ENCODE assay signal across 8 cellular contexts in genomic region chr10:73785721-73786511, GRCh38. TPM values are rescaled to one million over a fixed set of nuclear protein-coding genes. Genes with fewer than 3 reads are reported as not detected.
DNase-seq lines count a peak whose midpoint lies in the region; ATAC-seq and TF ChIP-seq lines count a peak whose summit lies in the region.

No MANE protein-coding gene starts in this region.

- CTCF ChIA-PET in CD8-positive, alpha-beta T cell (lab: Charles Lee), result interaction anchor here (1.1 to 1.5 kb wide), 2 partner anchors 12 to 63 kb away, joined by 3 read pairs; no protein-coding TSS in a partner anchor

- H3K36me3 Mint-ChIP-seq in CD8-positive, alpha-beta T cell, result peaks cover 35% of the 10 kb centered on the region
- peaks cover 26% of the 10 kb centered on the region for H3K36me3 Mint-ChIP-seq in endothelial cell (ENCODE audit: low read depth, unreplicated experiment)

- H3K9me3 Mint-ChIP-seq in CD8-positive, alpha-beta T cell, result no peaks in the 10 kb centered on the region
- H3K9me3 Mint-ChIP-seq in endothelial cell (ENCODE audit: unreplicated experiment), result no peaks in the 10 kb centered on the region

- ATAC-seq in CD8-positive, alpha-beta T cell, result peak; percentile 4
- peak; percentile 17 for ATAC-seq in GM21381 (IDR thresholded peaks at IDR 0.05; ENCODE audit: unreplicated experiment)

- H3K9me3 ChIP-seq in CD8-positive, alpha-beta T cell (ENCODE audit: low read length), result no peaks in the 10 kb centered on the region

- peak overlapping the region; percentile 68 for H3K4me3 ChIP-seq in CD8-positive, alpha-beta T cell (ENCODE audit: low read depth, low read length)

- H3K27me3 ChIP-seq in CD8-positive, alpha-beta T cell (ENCODE audit: insufficient read depth, low read length), result no peaks in the 10 kb centered on the region

- POLR2A ChIA-PET in CD8-positive, alpha-beta T cell (lab: Charles Lee), result interaction anchor here (0.6 to 3.7 kb wide), 9 partner anchors 13 to 63 kb away, joined by 3 to 31 read pairs (median 5); a partner anchor contains a TSS

- H3K27ac Mint-ChIP-seq in CD8-positive, alpha-beta T cell, result peak overlapping the region; percentile 95
- peak overlapping the region; percentile 87 for H3K27ac Mint-ChIP-seq in endothelial cell (ENCODE audit: unreplicated experiment)

- no peak for TF ChIP-seq RAD21 in Ishikawa (IDR thresholded peaks at IDR 0.05; ENCODE audit: low read depth)

- peaks cover 46% of the 10 kb centered on the region for H3K4me1 Mint-ChIP-seq in CD8-positive, alpha-beta T cell (ENCODE audit: low read depth)
- peaks cover 32% of the 10 kb centered on the region for H3K4me1 Mint-ChIP-seq in endothelial cell (ENCODE audit: unreplicated experiment)

- TF ChIP-seq EP300 in Ishikawa (IDR thresholded peaks at IDR 0.05; ENCODE audit: borderline replicate concordance), result no peak; the same call in 1 of the 2 replicates

- peaks cover 18% of the 10 kb centered on the region for H3K36me3 ChIP-seq in CD8-positive, alpha-beta T cell (ENCODE audit: insufficient read depth, low read length)

- peak; percentile 19 to 70 (median 41) for DNase-seq in CD8-positive, alpha-beta T cell
- DNase-seq in activated CD4-positive, alpha-beta T cell treated with anti-CD3 and anti-CD28 coated beads, Interleukin-2, amount 50 U/mL, for 48 hours, result peak; percentile 34 to 49
- DNase-seq in endothelial cell (ENCODE audit: low spot score) (peak; percentile 60), myocyte (ENCODE audit: low read depth) (peak; percentile 59), ureter (ENCODE audit: low spot score) (peak; percentile 72), COR-L47 (lab: John Stamatoyannopoulos, UW) (no peak)

- H3K27ac ChIP-seq in CD8-positive, alpha-beta T cell (ENCODE audit: low read depth, low read length), result peak overlapping the region; percentile 62

- H3K4me3 Mint-ChIP-seq in CD8-positive, alpha-beta T cell, result peak overlapping the region; percentile 99
- H3K4me3 Mint-ChIP-seq in endothelial cell (ENCODE audit: unreplicated experiment), result peak overlapping the region; percentile 100

- intact Hi-C loops in CD8-positive, alpha-beta T cell (cut with DNase I, micrococcal nuclease), result loop anchor here (1.0 to 5.0 kb wide), 7 partner anchors 14 to 289 kb away; partner anchors contain the start of genes NDST2 (in 2 of the 2), PPP3CB (in 2 of the 2) and SEC24C (in 2 of the 2)

- TF ChIP-seq CTCF in CD8-positive, alpha-beta T cell (IDR thresholded peaks at IDR 0.05), result no peak
- no peak for TF ChIP-seq CTCF in endothelial cell (IDR thresholded peaks at IDR 0.05; ENCODE audit: unreplicated experiment)

- peaks cover 37% of the 10 kb centered on the region for H3K4me1 ChIP-seq in CD8-positive, alpha-beta T cell (ENCODE audit: insufficient read depth, low read length)

- H3K27me3 Mint-ChIP-seq in CD8-positive, alpha-beta T cell (ENCODE audit: low read depth), result no peaks in the 10 kb centered on the region
- H3K27me3 Mint-ChIP-seq in endothelial cell (ENCODE audit: unreplicated experiment), result peaks cover 10% of the 10 kb centered on the region

TF ChIP-seq in Ishikawa, 13 proteins besides CTCF, POLR2A, EP300 and RAD21:
- TF ChIP-seq YY1 (IDR thresholded peaks at IDR 0.05; ENCODE audit: low read depth), result no peak
- no peak for TF ChIP-seq CEBPB (IDR thresholded peaks at IDR 0.05)
- peak; percentile 41 for TF ChIP-seq TAF1 (IDR thresholded peaks at IDR 0.05; ENCODE audit: low read depth)
- TF ChIP-seq TEAD4 (IDR thresholded peaks at IDR 0.05), result no peak
- no peak for TF ChIP-seq USF1 (IDR thresholded peaks at IDR 0.05)
- TF ChIP-seq NFIC (IDR thresholded peaks at IDR 0.05), result peak; percentile 1; the same call in 1 of the 2 replicates
- TF ChIP-seq MAX (IDR thresholded peaks at IDR 0.05), result peak; percentile 46
- peak; percentile 88 for TF ChIP-seq REST (IDR thresholded peaks at IDR 0.05; ENCODE audit: low read depth)
- TF ChIP-seq TCF12 (IDR thresholded peaks at IDR 0.05; ENCODE audit: low read depth), result 0 out of 2 replicates have a peak, but pooled peaks have one; percentile 46
- TF ChIP-seq EGR1 (IDR thresholded peaks at IDR 0.05), result no peak; the same call in 1 of the 2 replicates
- TF ChIP-seq ZBTB7A (IDR thresholded peaks at IDR 0.05; ENCODE audit: low read depth), result peak; percentile 70
- no peak for TF ChIP-seq CREB1 (IDR thresholded peaks at IDR 0.05; ENCODE audit: low read depth)
- no peak for TF ChIP-seq FOXM1 (IDR thresholded peaks at IDR 0.05; ENCODE audit: borderline replicate concordance, low read depth)
TF ChIP-seq in Ishikawa: peak in this region for 6.

RNA-seq across cellular contexts. Expression of gene ZSWIM8, which starts 0.5 kb away (rescaled TPM):
- 10 to 100 TPM; 68.2 to 72.4 TPM for total RNA-seq in CD8-positive, alpha-beta T cell
- 176 TPM for total RNA-seq in endothelial cell (ENCODE audit: unreplicated experiment)
- total RNA-seq in myocyte, result 79.9 and 103 TPM in 2 replicates
- polyA plus RNA-seq in myocyte (2012), result 103 TPM
- 129 TPM for total RNA-seq in ureter

RNA-seq across cellular contexts. Expression of gene CHCHD1, which starts 4.1 kb away (rescaled TPM):
- 1 to 10 TPM; 7.2 to 8.1 TPM for total RNA-seq in CD8-positive, alpha-beta T cell
- total RNA-seq in endothelial cell (ENCODE audit: unreplicated experiment), result 22.5 TPM
- 35.6 and 45.3 TPM in 2 replicates for total RNA-seq in myocyte
- polyA plus RNA-seq in myocyte (2012), result 65.3 TPM
- 14.9 TPM for total RNA-seq in ureter

RNA-seq across cellular contexts. Expression of gene NDST2, which starts 25.5 kb away (rescaled TPM):
- total RNA-seq in CD8-positive, alpha-beta T cell, result 100 to 1,000 TPM; 152 to 154 TPM
- total RNA-seq in endothelial cell (ENCODE audit: unreplicated experiment), result 32.8 TPM
- total RNA-seq in myocyte, result 11.5 and 15.2 TPM in 2 replicates
- polyA plus RNA-seq in myocyte (2012), result 21.9 TPM
- total RNA-seq in ureter, result 37.5 TPM

RNA-seq across cellular contexts. Expression of gene SEC24C, which starts 41.7 kb away (rescaled TPM):
- 10 to 100 TPM; 76.9 to 78.6 TPM for total RNA-seq in CD8-positive, alpha-beta T cell
- total RNA-seq in endothelial cell (ENCODE audit: unreplicated experiment) (102 TPM), myocyte (87.4 and 88.4 TPM in 2 replicates), ureter (87.5 TPM)
- polyA plus RNA-seq in myocyte (2012), result 77.5 TPM
